Comparison of ENCODE assay signal across 1 cellular context in genomic region chr21:41726630-41726969, GRCh38.
TF ChIP-seq lines count a peak whose summit lies in the region.

No MANE protein-coding gene starts in this region.

TF ChIP-seq in A549, 52 proteins besides CTCF, POLR2A, EP300 and RAD21 (continued from another document):
- no peak for TF ChIP-seq HMGXB4 (CRISPR knock-in tag; IDR thresholded peaks at IDR 0.05; ENCODE audit: borderline replicate concordance)
- no peak for TF ChIP-seq TP53 (CRISPR knock-in tag; IDR thresholded peaks at IDR 0.05)
- no peak for TF ChIP-seq ZC3H11A (IDR thresholded peaks at IDR 0.05)
